In the genomic region with DNA sequence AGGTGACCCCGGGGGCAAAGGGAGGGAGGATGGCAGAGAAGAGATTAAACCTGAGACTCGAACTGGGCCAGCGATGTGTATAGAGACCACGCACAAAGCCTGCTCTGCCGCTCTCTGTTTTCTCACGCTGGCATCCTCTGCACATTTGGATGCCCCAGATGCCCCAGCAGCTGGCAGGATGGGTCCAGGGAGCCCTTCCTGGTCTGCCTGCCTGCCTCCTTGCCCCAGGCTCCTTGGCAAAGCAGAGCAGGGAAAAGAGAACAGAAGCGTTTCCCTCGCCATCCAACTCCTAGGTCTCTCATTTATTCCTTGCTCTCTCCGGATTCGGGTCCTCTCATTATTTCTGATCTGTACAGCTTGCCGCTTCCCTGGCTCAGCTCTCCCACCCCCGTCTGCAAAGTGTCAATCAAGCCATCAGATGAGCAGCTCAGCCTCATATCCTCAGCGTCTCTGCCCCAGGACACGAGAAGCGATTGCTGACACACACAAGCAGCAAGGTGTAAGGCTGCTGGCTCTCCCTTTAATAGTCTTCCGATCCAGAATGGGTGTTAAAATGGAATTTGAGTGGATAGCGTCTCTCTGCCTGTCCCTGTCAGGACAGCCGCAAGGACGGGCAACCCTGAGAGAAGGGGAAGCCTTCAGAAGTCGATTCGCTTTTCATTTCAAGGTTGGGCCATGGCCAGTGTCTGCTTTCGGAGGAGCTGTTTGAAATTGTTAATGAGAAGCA, we compare ENCODE assay signal across 27 cellular contexts. TPM values are rescaled to one million over a fixed set of nuclear protein-coding genes. Genes with fewer than 3 reads are reported as not detected.
DNase-seq lines count a peak whose midpoint lies in the region; ATAC-seq and TF ChIP-seq lines count a peak whose summit lies in the region.
"Had no signal": no experiment of that assay in that cellular context is flagged by ENCODE, and none has a peak within 500 bp of the region (broad histone marks: within the 10 kb centered on the region; RNA-seq: fewer than 3 reads in every experiment).

No MANE protein-coding gene starts in this region.

- intact Hi-C loops in Right ventricle myocardium inferior (cut with DNase I): no loop called here
- intact Hi-C loops in heart right ventricle (cut with DNase I): no loop called here

- TF ChIP-seq CTCF in heart right ventricle (IDR thresholded peaks at IDR 0.05) (no peak), WTC11 (IDR thresholded peaks at IDR 0.05) (no peak)

- peaks cover 21% of the 10 kb centered on the region for H3K9me3 Mint-ChIP-seq in WTC11

- H3K4me3 ChIP-seq in heart right ventricle: no peak overlapping the region
- H3K4me3 ChIP-seq in iPS-20b (ENCODE audit: low read length): peak overlapping the region; percentile 2; the same call in 1 of the 2 replicates
- H3K4me3 ChIP-seq: coronary artery, vagina had no signal

- peaks cover 16% of the 10 kb centered on the region for H3K27me3 Mint-ChIP-seq in WTC11 (ENCODE audit: low read depth)

- no peak overlapping the region for H3K27ac ChIP-seq in heart right ventricle
- H3K27ac ChIP-seq in iPS-20b (ENCODE audit: low read length): peak overlapping the region; percentile 12
- H3K27ac ChIP-seq: coronary artery, vagina had no signal

- H3K4me3 Mint-ChIP-seq in WTC11: no peak overlapping the region
- H3K4me3 Mint-ChIP-seq: activated T-cell treated with anti-CD3 and anti-CD28 coated beads, Interleukin-2, amount 50 U/mL, for 72 hours; brain; CD4-positive, CD25-positive, alpha-beta regulatory T cell; nephron progenitor cell; T-helper 2 cell treated with Interferon-gamma antibody and Interleukin-4, amounts not matched to agents 5 μg/mL and 100 μg/mL, for 36 hours had no signal

- H3K27me3 ChIP-seq in heart right ventricle (peaks cover 0 to 34% (median 25%) of the 10 kb centered on the region in 7 donors), iPS-20b (ENCODE audit: insufficient read depth, low read length) (no peaks in the 10 kb centered on the region)
- H3K27me3 ChIP-seq: vagina had no signal

- H3K9me3 ChIP-seq in heart right ventricle: peaks cover 0 to 20% (median 4%) of the 10 kb centered on the region in 11 donors
- H3K9me3 ChIP-seq in iPS-20b (ENCODE audit: insufficient read depth, low read depth, low read length): peaks cover 10% of the 10 kb centered on the region; the same call in 1 of the 2 replicates
- H3K9me3 ChIP-seq: vagina had no signal

- POLR2A ChIA-PET in WTC11 (lab: Charles Lee): no interaction called here

- H3K4me1 Mint-ChIP-seq in WTC11: peaks cover 38% of the 10 kb centered on the region
- H3K4me1 Mint-ChIP-seq: CD4-positive, CD25-positive, alpha-beta regulatory T cell had no signal

- 51% methylated on average over 22 of the region's 22 CpGs for WGBS in heart right ventricle, 2 donors

- peaks cover 19% of the 10 kb centered on the region for H3K36me3 Mint-ChIP-seq in WTC11
- H3K36me3 Mint-ChIP-seq: CD4-positive, CD25-positive, alpha-beta regulatory T cell had no signal

- no peak overlapping the region for H3K27ac Mint-ChIP-seq in WTC11
- H3K27ac Mint-ChIP-seq: activated naive CD4-positive, alpha-beta T cell treated with anti-CD3 and anti-CD28 coated beads, Interleukin-2, amount 50 U/mL, for 72 hours; activated T-cell treated with anti-CD3 and anti-CD28 coated beads, Interleukin-2, amount 50 U/mL, for 72 hours; brain; CD4-positive, CD25-positive, alpha-beta regulatory T cell; nephron progenitor cell; T-helper 2 cell treated with Interferon-gamma antibody and Interleukin-4, amounts not matched to agents 5 μg/mL and 100 μg/mL, for 36 hours had no signal

- CTCF ChIA-PET in WTC11 (lab: Charles Lee): interaction anchor here (0.7 to 5.5 kb wide), 16 partner anchors 12 to 787 kb away, joined by 3 to 42 read pairs (median 4); no protein-coding TSS in a partner anchor

- no peak for ATAC-seq in Right ventricle myocardium inferior
- ATAC-seq in heart right ventricle: no peak
- ATAC-seq in WTC11: no peak
- no peak for ATAC-seq in HG03378 (IDR thresholded peaks at IDR 0.05; ENCODE audit: unreplicated experiment)
- ATAC-seq in HG03354 (IDR thresholded peaks at IDR 0.05; ENCODE audit: poor library complexity, severe bottlenecking, unreplicated experiment): no peak
- ATAC-seq: activated naive CD4-positive, alpha-beta T cell treated with anti-CD3 and anti-CD28 coated beads, Interleukin-2, amount 50 U/mL, for 72 hours; activated T-cell treated with anti-CD3 and anti-CD28 coated beads, Interleukin-2, amount 50 U/mL, for 72 hours had no signal

- H3K4me1 ChIP-seq in heart right ventricle: peaks cover 0 to 16% (median 6%) of the 10 kb centered on the region in 9 donors
- H3K4me1 ChIP-seq in iPS-20b (ENCODE audit: insufficient read depth, low read length): peaks cover 51% of the 10 kb centered on the region
- H3K4me1 ChIP-seq: vagina had no signal

- DNase-seq in Right ventricle myocardium inferior (ENCODE audit: missing footprints): peak; percentile 30
- DNase-seq in heart right ventricle: no peak
- DNase-seq in WTC11 (ENCODE audit: low spot score): no peak
- no peak for DNase-seq in kidney glomerular epithelial cell (lab: John Stamatoyannopoulos, UW)
- DNase-seq in SIG-M5 treated with dmso at 0.1 percent for 504 hours (lab: John Stamatoyannopoulos, UW; ENCODE audit: unreplicated experiment): no peak
- DNase-seq: ACHN; activated CD4-positive, CD25-positive, alpha-beta regulatory T cell; activated T-cell treated with anti-CD3 and anti-CD28 coated beads, Interleukin-2, amount 50 U/mL, for 72 hours; CD4-positive, CD25-positive, alpha-beta regulatory T cell; DMS153; kidney; mesenchymal stem cell; NCI-H1048; NCI-H2081 treated with DMSO at 0.1 percent for 48 hours; NCI-H526 treated with DMSO at 0.1 percent for 48 hours; nephron progenitor cell; SIG-M5 had no signal

- H3K36me3 ChIP-seq in heart right ventricle (no peaks in the 10 kb centered on the region), iPS-20b (ENCODE audit: insufficient read depth, low read depth, low read length) (no peaks in the 10 kb centered on the region)
- H3K36me3 ChIP-seq: vagina had no signal

- peak overlapping the region; percentile 40; the same call in 1 of the 2 replicates for H3K9ac ChIP-seq in iPS-20b (ENCODE audit: low read depth, low read length)

TF ChIP-seq in WTC11, 78 proteins besides CTCF, POLR2A, EP300 and RAD21:
- no peak for TF ChIP-seq ZNF138 (CRISPR knock-in tag; conservative IDR thresholded peaks at IDR 0.05)
- TF ChIP-seq, protein P1, sequence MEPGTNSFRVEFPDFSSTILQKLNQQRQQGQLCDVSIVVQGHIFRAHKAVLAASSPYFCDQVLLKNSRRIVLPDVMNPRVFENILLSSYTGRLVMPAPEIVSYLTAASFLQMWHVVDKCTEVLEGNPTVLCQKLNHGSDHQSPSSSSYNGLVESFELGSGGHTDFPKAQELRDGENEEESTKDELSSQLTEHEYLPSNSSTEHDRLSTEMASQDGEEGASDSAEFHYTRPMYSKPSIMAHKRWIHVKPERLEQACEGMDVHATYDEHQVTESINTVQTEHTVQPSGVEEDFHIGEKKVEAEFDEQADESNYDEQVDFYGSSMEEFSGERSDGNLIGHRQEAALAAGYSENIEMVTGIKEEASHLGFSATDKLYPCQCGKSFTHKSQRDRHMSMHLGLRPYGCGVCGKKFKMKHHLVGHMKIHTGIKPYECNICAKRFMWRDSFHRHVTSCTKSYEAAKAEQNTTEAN (CRISPR knock-in tag; IDR thresholded peaks at IDR 0.05): 0 out of 2 replicates have a peak, but pooled peaks have one; percentile 31
- 0 out of 2 replicates have a peak, but pooled peaks have one; percentile 26 for TF ChIP-seq FOXP1 (CRISPR knock-in tag; IDR thresholded peaks at IDR 0.05; ENCODE audit: borderline replicate concordance)

RNA-seq across cellular contexts. Expression of a gene that starts 5.0 kb away (rescaled TPM):
- total RNA-seq in Right ventricle myocardium inferior: 1.1 TPM
- total RNA-seq in heart right ventricle: 1 to 10 TPM in 3 of 10 donors, under 1 TPM in 5, not detected in 2; 0.32 to 4.1 (median 0.91) TPM
- under 1 TPM; 0.12 to 0.22 TPM for polyA plus RNA-seq in heart right ventricle
- total RNA-seq in WTC11 (2021): 32.4 to 34.2 TPM (median 34.1 TPM) in 3 replicates

RNA-seq across cellular contexts. Expression of a gene that starts 32.1 kb away (rescaled TPM):
- total RNA-seq in Right ventricle myocardium inferior (not detected), heart right ventricle (not detected), WTC11 (2021) (1.4 to 3.0 TPM (median 1.6 TPM) in 3 replicates)
- polyA plus RNA-seq in heart right ventricle: not detected
- total RNA-seq: activated T-cell treated with anti-CD3 and anti-CD28 coated beads, Interleukin-2, amount 50 U/mL, for 72 hours; kidney; OCI-LY7; renal cortical epithelial cell; vagina had no signal
